30 cellular contexts compared by ENCODE assay signal in the genomic region with DNA sequence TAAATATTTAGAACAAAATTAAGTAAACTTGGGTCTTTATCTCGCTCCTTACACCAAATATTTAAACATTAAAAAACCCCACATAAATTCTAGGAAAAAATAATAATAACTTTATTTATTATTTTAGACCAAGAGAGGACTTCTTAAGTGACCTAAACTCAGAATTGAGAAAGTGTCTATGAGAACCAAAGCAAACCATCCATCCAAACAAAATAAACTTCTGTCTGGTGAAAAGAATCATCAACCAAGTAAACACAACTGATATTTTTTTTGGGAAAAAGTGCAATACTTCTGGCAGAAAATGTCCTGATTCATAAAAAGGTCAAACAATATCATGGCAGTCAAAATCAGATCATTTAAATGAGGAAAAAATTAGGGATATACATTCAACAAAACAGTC.
"Had no signal": no experiment of that assay in that cellular context is flagged by ENCODE, and none has a peak within 500 bp of the region (broad histone marks: within the 10 kb centered on the region; RNA-seq: fewer than 3 reads in every experiment).

No MANE protein-coding gene starts in this region.

- H2AFZ ChIP-seq: neural progenitor cell had no signal

- H3K27ac ChIP-seq: left lung, neural progenitor cell, neutrophil, ovary, right lobe of liver, skin epidermis, suprapubic skin, thoracic aorta, tibial artery, upper lobe of right lung, uterus had no signal

- H3K36me3 Mint-ChIP-seq: naive B cell, natural killer cell had no signal

- H3K27ac Mint-ChIP-seq: mesothelial cell of epicardium; naive B cell; natural killer cell; nephron progenitor cell; neural progenitor cell; progenitor cell of endocrine pancreas; stimulated activated naive CD8-positive, alpha-beta T cell treated with anti-CD3 and anti-CD28 coated beads, Interleukin-15, Interleukin-2, amounts not matched to agents 100 ng/mL and 50 ng/mL, for 24 hours had no signal

- ATAC-seq: left colon, left lung, natural killer cell, right lobe of liver, upper lobe of right lung had no signal

- H3K4me3 ChIP-seq: heart left ventricle, left lung, lung, neural progenitor cell, ovary, right atrium auricular region, right lobe of liver, skin epidermis, suprapubic skin, thoracic aorta, tibial artery, upper lobe of right lung, uterus had no signal

- H3K4me3 Mint-ChIP-seq: mesothelial cell of epicardium; naive B cell; natural killer cell; nephron progenitor cell; neural progenitor cell; stimulated activated naive CD8-positive, alpha-beta T cell treated with anti-CD3 and anti-CD28 coated beads, Interleukin-15, Interleukin-2, amounts not matched to agents 100 ng/mL and 50 ng/mL, for 24 hours had no signal

- H3K4me1 Mint-ChIP-seq: naive B cell, natural killer cell had no signal

- H3K27me3 ChIP-seq: heart left ventricle, left lung, neural progenitor cell, neutrophil, ovary, right atrium auricular region, right lobe of liver, suprapubic skin, tibial artery, upper lobe of right lung, uterus had no signal

- H3K4me1 ChIP-seq: left lung, neural progenitor cell, right atrium auricular region, right lobe of liver, suprapubic skin, tibial artery, upper lobe of right lung, uterus had no signal

- DNase-seq: heart left ventricle; hypothalamus; left colon; left lung; mesendoderm; naive B cell; natural killer cell; nephron progenitor cell; occipital lobe; ovary; right lobe of liver; stimulated activated CD4-positive, alpha-beta T cell treated with anti-CD3 and anti-CD28 coated beads, Interleukin-12 subunit alpha, Interleukin-12 subunit beta, amount 100 ng/mL, for 4 hours; stimulated activated CD4-positive, alpha-beta T cell treated with anti-CD3 and anti-CD28 coated beads, Interleukin-15, amount 100 ng/mL, for 24 hours; stimulated activated CD4-positive, alpha-beta T cell treated with anti-CD3 and anti-CD28 coated beads, Interleukin-2, amount 100 ng/mL, for 24 hours; stimulated activated CD4-positive, alpha-beta T cell treated with anti-CD3 and anti-CD28 coated beads, Interleukin-4, amount 100 ng/mL, for 1 hour; stimulated activated naive CD4-positive, alpha-beta T cell; tibial artery; trophoblast cell; upper lobe of right lung; uterus had no signal

- H3K36me3 ChIP-seq: heart left ventricle, left lung, neural progenitor cell, neutrophil, ovary, right atrium auricular region, right lobe of liver, suprapubic skin, thoracic aorta, tibial artery, upper lobe of right lung, uterus had no signal

- H3K27me3 Mint-ChIP-seq: progenitor cell of endocrine pancreas had no signal
